In the genomic region with DNA sequence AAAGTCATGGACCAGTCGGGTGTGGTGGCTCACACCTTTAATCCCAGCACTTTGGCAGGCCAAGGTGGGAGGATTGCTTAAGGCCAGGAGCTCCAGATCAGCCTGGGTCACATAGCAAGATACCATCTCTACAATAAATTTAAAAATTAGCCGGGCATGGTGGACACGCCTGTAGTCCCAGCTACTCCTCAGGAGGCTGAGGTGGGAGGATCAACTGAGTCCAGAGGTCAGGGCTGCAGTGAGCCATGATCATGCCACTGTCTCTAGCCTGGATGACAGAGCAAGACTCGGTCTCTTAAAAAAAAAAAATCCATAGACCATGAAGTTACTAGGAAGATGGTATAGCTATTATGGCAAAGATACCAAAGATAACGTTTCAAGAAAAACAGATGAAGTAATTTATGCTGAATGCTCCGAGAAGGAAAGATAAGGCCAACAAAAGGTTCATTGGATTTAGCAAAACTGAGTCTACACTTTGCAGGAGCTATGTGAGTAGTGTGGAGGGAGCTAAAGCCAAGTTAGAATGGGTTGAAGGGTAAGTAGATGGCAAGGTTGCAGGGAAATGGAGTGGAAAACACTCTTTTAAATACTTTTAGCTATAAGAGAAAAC, we compare ENCODE assay signal across 1 cellular context.
A peak's percentile ranks its signal among the peaks of the same experiment; 100 is the strongest.
TF ChIP-seq lines count a peak whose summit lies in the region.

No MANE protein-coding gene starts in this region.

TF ChIP-seq in HepG2, 621 proteins besides CTCF, POLR2A, EP300 and RAD21:
- no peak for TF ChIP-seq ZNF749 (CRISPR knock-in tag; IDR thresholded peaks at IDR 0.05; ENCODE audit: borderline replicate concordance)
- no peak for TF ChIP-seq ZBTB20 (CRISPR knock-in tag; IDR thresholded peaks at IDR 0.05; ENCODE audit: borderline replicate concordance, low read depth)
- peak; percentile 36; the same call in 1 of the 2 replicates for TF ChIP-seq HNF4A (CRISPR knock-in tag; IDR thresholded peaks at IDR 0.05)
- TF ChIP-seq ARNT2 (CRISPR knock-in tag; IDR thresholded peaks at IDR 0.05; ENCODE audit: low read depth): 0 out of 2 replicates have a peak, but pooled peaks have one; percentile 16
- TF ChIP-seq, protein P1, sequence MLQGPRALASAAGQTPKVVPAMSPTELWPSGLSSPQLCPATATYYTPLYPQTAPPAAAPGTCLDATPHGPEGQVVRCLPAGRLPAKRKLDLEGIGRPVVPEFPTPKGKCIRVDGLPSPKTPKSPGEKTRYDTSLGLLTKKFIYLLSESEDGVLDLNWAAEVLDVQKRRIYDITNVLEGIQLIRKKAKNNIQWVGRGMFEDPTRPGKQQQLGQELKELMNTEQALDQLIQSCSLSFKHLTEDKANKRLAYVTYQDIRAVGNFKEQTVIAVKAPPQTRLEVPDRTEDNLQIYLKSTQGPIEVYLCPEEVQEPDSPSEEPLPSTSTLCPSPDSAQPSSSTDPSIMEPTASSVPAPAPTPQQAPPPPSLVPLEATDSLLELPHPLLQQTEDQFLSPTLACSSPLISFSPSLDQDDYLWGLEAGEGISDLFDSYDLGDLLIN (CRISPR knock-in tag; IDR thresholded peaks at IDR 0.05; ENCODE audit: borderline replicate concordance): no peak
- TF ChIP-seq TCF7 (IDR thresholded peaks at IDR 0.05; ENCODE audit: low read depth): no peak
- TF ChIP-seq, protein P2, sequence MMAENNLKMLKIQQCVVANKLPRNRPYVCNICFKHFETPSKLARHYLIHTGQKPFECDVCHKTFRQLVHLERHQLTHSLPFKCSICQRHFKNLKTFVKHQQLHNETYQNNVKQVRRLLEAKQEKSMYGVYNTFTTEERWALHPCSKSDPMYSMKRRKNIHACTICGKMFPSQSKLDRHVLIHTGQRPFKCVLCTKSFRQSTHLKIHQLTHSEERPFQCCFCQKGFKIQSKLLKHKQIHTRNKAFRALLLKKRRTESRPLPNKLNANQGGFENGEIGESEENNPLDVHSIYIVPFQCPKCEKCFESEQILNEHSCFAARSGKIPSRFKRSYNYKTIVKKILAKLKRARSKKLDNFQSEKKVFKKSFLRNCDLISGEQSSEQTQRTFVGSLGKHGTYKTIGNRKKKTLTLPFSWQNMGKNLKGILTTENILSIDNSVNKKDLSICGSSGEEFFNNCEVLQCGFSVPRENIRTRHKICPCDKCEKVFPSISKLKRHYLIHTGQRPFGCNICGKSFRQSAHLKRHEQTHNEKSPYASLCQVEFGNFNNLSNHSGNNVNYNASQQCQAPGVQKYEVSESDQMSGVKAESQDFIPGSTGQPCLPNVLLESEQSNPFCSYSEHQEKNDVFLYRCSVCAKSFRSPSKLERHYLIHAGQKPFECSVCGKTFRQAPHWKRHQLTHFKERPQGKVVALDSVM (CRISPR knock-in tag; IDR thresholded peaks at IDR 0.05): peak; percentile 93
